Comparison of ENCODE assay signal across 25 cellular contexts in genomic region chr17:79558573-79558900, GRCh38. TPM values are rescaled to one million over a fixed set of nuclear protein-coding genes. Genes with fewer than 3 reads are reported as not detected.
DNase-seq lines count a peak whose midpoint lies in the region; ATAC-seq, FAIRE-seq and TF ChIP-seq lines count a peak whose summit lies in the region.
"Had no signal": no experiment of that assay in that cellular context is flagged by ENCODE, and none has a peak within 500 bp of the region (broad histone marks: within the 10 kb centered on the region; RNA-seq: fewer than 3 reads in every experiment).

No MANE protein-coding gene starts in this region.

- H4K91ac ChIP-seq in H1 (replicated peaks; ENCODE audit: insufficient read length, low read length) = no peak overlapping the region

- no peak overlapping the region for H3K18ac ChIP-seq in H1 (ENCODE audit: extremely low read depth, low read length)

- H3K9ac ChIP-seq in BLaER1 (no peak overlapping the region), H1 (replicated peaks in 1 of 4; ENCODE audit: extremely low read depth in 1 of 4, low read depth in 3 of 4, low read length in 3 of 4) (no peak overlapping the region)

- POLR2A ChIA-PET in H1 (lab: Charles Lee; ENCODE audit: partially characterized antibody) = no interaction called here

- peaks cover 4% of the 10 kb centered on the region for H3K4me1 Mint-ChIP-seq in activated naive CD8-positive, alpha-beta T cell treated with anti-CD3 and anti-CD28 coated beads, Interleukin-2, amount 50 U/mL, for 24 hours

- H3K23ac ChIP-seq in H1 (ENCODE audit: insufficient read length) = no peak overlapping the region

- no peaks in the 10 kb centered on the region for H3K36me3 Mint-ChIP-seq in activated naive CD8-positive, alpha-beta T cell treated with anti-CD3 and anti-CD28 coated beads, Interleukin-2, amount 50 U/mL, for 24 hours (ENCODE audit: low read depth)
- H3K36me3 Mint-ChIP-seq: CD8-positive, alpha-beta T cell had no signal

- no peak overlapping the region for H3K4me3 Mint-ChIP-seq in activated naive CD8-positive, alpha-beta T cell treated with anti-CD3 and anti-CD28 coated beads, Interleukin-2, amount 50 U/mL, for 24 hours
- H3K4me3 Mint-ChIP-seq: CD8-positive, alpha-beta T cell; H9; HFFc6 had no signal

- no peaks in the 10 kb centered on the region for H3K79me2 ChIP-seq in H1 (ENCODE audit: control insufficient read depth in 1 of 2, insufficient read depth in 2 of 2, low read length in 2 of 2)

- no peak for TF ChIP-seq CTCF in H1 (IDR thresholded peaks at IDR 0.05; ENCODE audit: control extremely low read depth in 1 of 3, insufficient read depth in 1 of 3, low read depth in 1 of 3, low read length in 3 of 3)
- no peak for TF ChIP-seq CTCF in spleen (IDR thresholded peaks at IDR 0.05 in 8 of 11, conservative IDR thresholded peaks at IDR 0.05 in 3 of 11)

- no peak overlapping the region for H3K4ac ChIP-seq in H1 (replicated peaks; ENCODE audit: insufficient read length, low read depth, low read length)

- CTCF ChIA-PET in H1 (lab: Charles Lee; ENCODE audit: partially characterized antibody) = interaction anchor here (1.5 to 2.6 kb wide), 2 partner anchors 15 to 54 kb away, joined by 3 to 9 read pairs; no protein-coding TSS in a partner anchor

- no peak for ATAC-seq in GM18519 (IDR thresholded peaks at IDR 0.05; ENCODE audit: low FRiP score, unreplicated experiment)
- ATAC-seq in activated naive CD8-positive, alpha-beta T cell treated with anti-CD3 and anti-CD28 coated beads, Interleukin-2, amount 50 U/mL, for 24 hours = no peak
- ATAC-seq: CD8-positive, alpha-beta T cell; PC-3 had no signal

- H3K56ac ChIP-seq in H1 (replicated peaks; ENCODE audit: insufficient read length, low read depth, low read length) = no peak overlapping the region

- peaks cover 8% of the 10 kb centered on the region for H3K9me3 Mint-ChIP-seq in activated naive CD8-positive, alpha-beta T cell treated with anti-CD3 and anti-CD28 coated beads, Interleukin-2, amount 50 U/mL, for 24 hours

- H2AK5ac ChIP-seq in H1 (ENCODE audit: low read depth, low read length) = no peak overlapping the region

- no peak overlapping the region for H2BK20ac ChIP-seq in H1 (ENCODE audit: low read length)

- H4K20me1 ChIP-seq in BLaER1 = no peaks in the 10 kb centered on the region
- H4K20me1 ChIP-seq in H1 (replicated peaks in 1 of 2; ENCODE audit: control insufficient read depth in 1 of 2, insufficient read depth in 2 of 2, low read length in 2 of 2) = peaks cover 0 to 4% of the 10 kb centered on the region in 2 experiments

- no peaks in the 10 kb centered on the region for H3K79me1 ChIP-seq in H1 (ENCODE audit: low read depth, low read length)

- no peak overlapping the region for H3K27ac Mint-ChIP-seq in activated naive CD8-positive, alpha-beta T cell treated with anti-CD3 and anti-CD28 coated beads, Interleukin-2, amount 50 U/mL, for 24 hours
- H3K27ac Mint-ChIP-seq: CD8-positive, alpha-beta T cell; HFFc6 had no signal

- 0 out of 2 replicates have a peak overlapping the region, but pooled peaks have one; percentile 35 for H4K8ac ChIP-seq in H1 (ENCODE audit: extremely low read depth, insufficient read depth, low read length)

- H3K27me3 ChIP-seq in BLaER1 = no peaks in the 10 kb centered on the region
- H3K27me3 ChIP-seq in H1 (replicated peaks in 1 of 4; ENCODE audit: control insufficient read depth in 3 of 4, extremely low read depth in 1 of 4, insufficient read depth in 3 of 4, low read length in 3 of 4) = no peaks in the 10 kb centered on the region; a peak in 1 of 7 replicates
- peaks cover 0 to 84% (median 23%) of the 10 kb centered on the region in 7 donors for H3K27me3 ChIP-seq in spleen (replicated peaks in 1 of 7)

- H3K27ac ChIP-seq in BLaER1 = peak overlapping the region; percentile 40; the same call in 1 of the 2 replicates
- H3K27ac ChIP-seq in angular gyrus (ENCODE audit: low read depth, low read length) = peak overlapping the region; percentile 89
- no peak overlapping the region for H3K27ac ChIP-seq in H1 (ENCODE audit: low read depth, low read length)
- no peak overlapping the region for H3K27ac ChIP-seq in spleen
- H3K27ac ChIP-seq: C4-2B, SJCRH30 had no signal

- peak overlapping the region; percentile 51 for H3K4me2 ChIP-seq in BLaER1
- H3K4me2 ChIP-seq in H1 (ENCODE audit: insufficient read depth in 1 of 2, low read depth in 2 of 2, low read length in 2 of 2) = no peak overlapping the region

- no peak overlapping the region for H2BK12ac ChIP-seq in H1 (ENCODE audit: low read depth, low read length)

- TF ChIP-seq POLR2A in H1 (IDR thresholded peaks at IDR 0.05; ENCODE audit: control extremely low read depth in 1 of 2, low read depth in 2 of 2, low read length in 2 of 2) = no peak
- TF ChIP-seq POLR2A in spleen (IDR thresholded peaks at IDR 0.05) = no peak

- DNase-seq in H1 (ENCODE audit: low read depth in 1 of 2, low spot score in 2 of 2) (no peak), posterior vena cava (ENCODE audit: low spot score) (peak; percentile 61), spleen (no peak)
- no peak for DNase-seq in activated naive CD8-positive, alpha-beta T cell treated with anti-CD3 and anti-CD28 coated beads, Interleukin-2, amount 50 U/mL, for 24 hours
- DNase-seq: Caco-2; CD8-positive, alpha-beta T cell; DMS79 treated with DMSO at 0.1 percent for 48 hours; H9; HFFc6; IMR-90; KG1; MG63; NCI-H2029; NCI-H446 treated with DMSO at 0.1 percent for 48 hours; NCI-H526; NCI-H82; NK-92 treated with Interleukin-12 subunit alpha and Interleukin-12 subunit beta, amount 100 ng/mL, for 24 hours; PC-3; SJCRH30 had no signal

- H3K4me1 ChIP-seq in BLaER1 (peaks cover 72% of the 10 kb centered on the region), H1 (replicated peaks in 1 of 4; ENCODE audit: control insufficient read depth in 3 of 4, insufficient read depth in 4 of 4, low read length in 3 of 4) (no peaks in the 10 kb centered on the region; a peak in 1 of 7 replicates), spleen (no peaks in the 10 kb centered on the region)
- H3K4me1 ChIP-seq: Caco-2, SJCRH30 had no signal

- FAIRE-seq in H1 (lab: Jason Lieb, UNC) = no peak
- FAIRE-seq: GM12892 had no signal

- no peak overlapping the region for H2BK15ac ChIP-seq in H1 (ENCODE audit: low read length)

- no peak overlapping the region for H2BK5ac ChIP-seq in H1 (ENCODE audit: low read depth, low read length)

- no peak for TF ChIP-seq EP300 in H1 (IDR thresholded peaks at IDR 0.05; ENCODE audit: borderline replicate concordance in 1 of 2, low read depth in 2 of 2, low read length in 2 of 2)

- no peaks in the 10 kb centered on the region for H3K36me3 ChIP-seq in BLaER1
- H3K36me3 ChIP-seq in H1 (ENCODE audit: control insufficient read depth in 2 of 4, insufficient read depth in 4 of 4, low read length in 3 of 4) = no peaks in the 10 kb centered on the region
- no peaks in the 10 kb centered on the region for H3K36me3 ChIP-seq in spleen
- H3K36me3 ChIP-seq: MG63, SJCRH30 had no signal

- H3K4me3 ChIP-seq in BLaER1 (no peak overlapping the region; the same call in 1 of the 2 replicates), H1 (ENCODE audit: extremely low read depth in 1 of 4, insufficient read depth in 2 of 4, low read depth in 3 of 4, low read length in 4 of 4) (no peak overlapping the region), spleen (no peak overlapping the region)
- H3K4me3 ChIP-seq: MG63, SJCRH30 had no signal

- H4K5ac ChIP-seq in H1 (ENCODE audit: insufficient read length, low read depth, low read length) = no peak overlapping the region

- 97% methylated on average over 10 of the region's 10 CpGs; no CpG with 5 or more reads in 1 of the 2 experiments for WGBS in H1 (ENCODE audit: extremely low coverage in 1 of 2, insufficient coverage in 1 of 2, insufficient read length in 1 of 2, insufficient replicate concordance in 2 of 2, low coverage in 1 of 2, low lambda C conversion rate in 2 of 2, missing lambda C conversion rate in 1 of 2), 2 experiments
- WGBS in spleen, 5 donors = 68 to 79% (median 76%) methylated on average over 9 to 10 of the region's 10 CpGs

- intact Hi-C loops in posterior vena cava (cut with DNase I) (no loop called here), spleen (cut with DNase I; ENCODE audit: low total_unique reads) (no loop called here)

- no peak overlapping the region for H2AFZ ChIP-seq in H1 (ENCODE audit: low read length)

- peaks cover 37% of the 10 kb centered on the region for H3K27me3 Mint-ChIP-seq in activated naive CD8-positive, alpha-beta T cell treated with anti-CD3 and anti-CD28 coated beads, Interleukin-2, amount 50 U/mL, for 24 hours

- TF ChIP-seq RAD21 in H1 (IDR thresholded peaks at IDR 0.05 in 1 of 2, conservative IDR thresholded peaks at IDR 0.05 in 1 of 2; ENCODE audit: low read depth in 2 of 2, low read length in 2 of 2) = no peak

- H3K9me3 ChIP-seq in BLaER1 (peaks cover 4% of the 10 kb centered on the region; the same call in 1 of the 2 replicates), H1 (ENCODE audit: insufficient read depth in 2 of 2, low read depth in 1 of 2, low read length in 1 of 2) (no peaks in the 10 kb centered on the region; a peak in 1 of 4 replicates), spleen (peaks cover 0 to 5% (median under 1%) of the 10 kb centered on the region in 8 donors)
- H3K9me3 ChIP-seq: MG63, SJCRH30 had no signal

- no peak overlapping the region for H3K14ac ChIP-seq in H1 (ENCODE audit: insufficient read length)

- H3K23me2 ChIP-seq in H1 (ENCODE audit: low read depth, low read length) = peaks cover 15% of the 10 kb centered on the region; the same call in 1 of the 2 replicates

- no peak overlapping the region for H2BK120ac ChIP-seq in H1 (replicated peaks; ENCODE audit: low read depth, low read length)

TF ChIP-seq in H1, 55 proteins besides CTCF, POLR2A, EP300 and RAD21 (continues in another document):
- no peak for TF ChIP-seq E2F6 (IDR thresholded peaks at IDR 0.05)
- no peak for TF ChIP-seq SAP30 (IDR thresholded peaks at IDR 0.05; ENCODE audit: insufficient read depth, insufficient replicate concordance, low read length)

RNA-seq across cellular contexts. Expression of gene RBFOX3, which starts 52.3 kb away (rescaled TPM):
- total RNA-seq in H1 (2021; fragmentation: NEBNext Ultra II Directional; extraction: Animal tissue kit (Norgen Biotek cat#: 25700)) = 19.7 and 26.2 TPM in 2 replicates
- 8.0 and 13.9 TPM in 2 replicates for polyA plus RNA-seq in H1 (2011; rRNA removed)
- polyA plus RNA-seq in H1 (2011; cell fraction: cytosol; rRNA removed) = 10.0 TPM
- 20.8 TPM for polyA plus RNA-seq in H1 (2011; cell fraction: nucleus; rRNA removed)
- 17.5 to 29.6 TPM (median 23.9 TPM) in 4 replicates for polyA plus RNA-seq in H1 (2012, experiment 1 of 2)
- polyA plus RNA-seq in H1 (2012, experiment 2 of 2) = 11.2 TPM
- 33.0 TPM for polyA plus RNA-seq in H1 (2013, experiment 1 of 2)
- polyA plus RNA-seq in H1 (2013, experiment 2 of 2) = 28.2 TPM
- 1.9 and 2.5 TPM in 2 replicates for polyA minus RNA-seq in H1 (2011; rRNA and poly(A)+ RNA removed)
- 6.4 TPM for polyA minus RNA-seq in H1 (2011; cell fraction: cytosol; rRNA and poly(A)+ RNA removed)
- 14.4 TPM for polyA minus RNA-seq in H1 (2011; cell fraction: nucleus; rRNA and poly(A)+ RNA removed)
- total RNA-seq in posterior vena cava = 10 to 100 TPM in 1 of 2 donors, 1 to 10 TPM in 1; 7.1 to 21.6 TPM
- under 1 TPM in 3 of 7 donors, not detected in 4; 0.19 to 0.34 (median 0.29) TPM for total RNA-seq in spleen
- polyA plus RNA-seq in spleen = under 1 TPM in 2 of 3 donors, not detected in 1; 0.02 to 0.03 TPM
- total RNA-seq: A172; CD8-positive, alpha-beta T cell; HFFc6; IMR-90; PC-3 had no signal

Comparison
In these comparisons a context has a peak if more than half of its experiments do, and no peak if none do; other contexts are left out.
1. H3K27ac ChIP-seq: peak in BLaER1 (single experiment) and angular gyrus (single experiment); none in H1 (single experiment) and spleen (0 of 8).
2. RNA of gene RBFOX3, which starts 52.3 kb away (total RNA-seq): 19.7 to 26.2 TPM in H1 and 7.1 to 21.6 TPM in posterior vena cava; 0.19 to 0.34 TPM in spleen; every median in the first group is over 4 times any median in the second.